Comparison of ENCODE assay signal across 1 cellular context in genomic region chr11:125951731-125952130, GRCh38.
TF ChIP-seq lines count a peak whose summit lies in the region.

No MANE protein-coding gene starts in this region.

TF ChIP-seq in SK-N-SH treated with all-trans-retinoic acid at 6 μM for 48 hours, 23 proteins besides CTCF, POLR2A, EP300 and RAD21 (continued from another document):
- TF ChIP-seq, protein P1, sequence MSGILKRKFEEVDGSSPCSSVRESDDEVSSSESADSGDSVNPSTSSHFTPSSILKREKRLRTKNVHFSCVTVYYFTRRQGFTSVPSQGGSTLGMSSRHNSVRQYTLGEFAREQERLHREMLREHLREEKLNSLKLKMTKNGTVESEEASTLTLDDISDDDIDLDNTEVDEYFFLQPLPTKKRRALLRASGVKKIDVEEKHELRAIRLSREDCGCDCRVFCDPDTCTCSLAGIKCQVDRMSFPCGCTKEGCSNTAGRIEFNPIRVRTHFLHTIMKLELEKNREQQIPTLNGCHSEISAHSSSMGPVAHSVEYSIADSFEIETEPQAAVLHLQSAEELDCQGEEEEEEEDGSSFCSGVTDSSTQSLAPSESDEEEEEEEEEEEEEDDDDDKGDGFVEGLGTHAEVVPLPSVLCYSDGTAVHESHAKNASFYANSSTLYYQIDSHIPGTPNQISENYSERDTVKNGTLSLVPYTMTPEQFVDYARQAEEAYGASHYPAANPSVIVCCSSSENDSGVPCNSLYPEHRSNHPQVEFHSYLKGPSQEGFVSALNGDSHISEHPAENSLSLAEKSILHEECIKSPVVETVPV (CRISPR knock-in tag; IDR thresholded peaks at IDR 0.05) = no peak
- TF ChIP-seq OSR1 (CRISPR knock-in tag; IDR thresholded peaks at IDR 0.05) = no peak
